6 cellular contexts compared by ENCODE assay signal in genomic region chr17:79045001-79045729, GRCh38. TPM values are rescaled to one million over a fixed set of nuclear protein-coding genes. Genes with fewer than 3 reads are reported as not detected.
"Had no signal": no experiment of that assay in that cellular context is flagged by ENCODE, and none has a peak within 500 bp of the region (broad histone marks: within the 10 kb centered on the region; RNA-seq: fewer than 3 reads in every experiment).

No MANE protein-coding gene starts in this region.

- DNase-seq: cortex of kidney had no signal

- H3K4me3 Mint-ChIP-seq: activated CD4-positive, alpha-beta memory T cell treated with anti-CD3 and anti-CD28 coated beads for 36 hours; activated T-cell treated with anti-CD3 and anti-CD28 coated beads, Interleukin-2, amount 50 U/mL, for 72 hours; effector memory CD8-positive, alpha-beta T cell; T-cell had no signal

- H3K27ac Mint-ChIP-seq: activated CD4-positive, alpha-beta memory T cell treated with anti-CD3 and anti-CD28 coated beads for 36 hours; activated T-cell treated with anti-CD3 and anti-CD28 coated beads, Interleukin-2, amount 50 U/mL, for 72 hours; effector memory CD8-positive, alpha-beta T cell had no signal

- H3K36me3 Mint-ChIP-seq: activated CD4-positive, alpha-beta memory T cell treated with anti-CD3 and anti-CD28 coated beads for 36 hours; naive thymus-derived CD8-positive, alpha-beta T cell; T-cell had no signal

- H3K9me3 Mint-ChIP-seq: activated CD4-positive, alpha-beta memory T cell treated with anti-CD3 and anti-CD28 coated beads for 36 hours; effector memory CD8-positive, alpha-beta T cell; naive thymus-derived CD8-positive, alpha-beta T cell; T-cell had no signal

RNA-seq across cellular contexts. Expression of gene C1QTNF1, which starts 21.2 kb away (rescaled TPM):
- total RNA-seq: naive thymus-derived CD8-positive, alpha-beta T cell had no signal
